Comparison of ENCODE assay signal across 1 cellular context in the genomic region with DNA sequence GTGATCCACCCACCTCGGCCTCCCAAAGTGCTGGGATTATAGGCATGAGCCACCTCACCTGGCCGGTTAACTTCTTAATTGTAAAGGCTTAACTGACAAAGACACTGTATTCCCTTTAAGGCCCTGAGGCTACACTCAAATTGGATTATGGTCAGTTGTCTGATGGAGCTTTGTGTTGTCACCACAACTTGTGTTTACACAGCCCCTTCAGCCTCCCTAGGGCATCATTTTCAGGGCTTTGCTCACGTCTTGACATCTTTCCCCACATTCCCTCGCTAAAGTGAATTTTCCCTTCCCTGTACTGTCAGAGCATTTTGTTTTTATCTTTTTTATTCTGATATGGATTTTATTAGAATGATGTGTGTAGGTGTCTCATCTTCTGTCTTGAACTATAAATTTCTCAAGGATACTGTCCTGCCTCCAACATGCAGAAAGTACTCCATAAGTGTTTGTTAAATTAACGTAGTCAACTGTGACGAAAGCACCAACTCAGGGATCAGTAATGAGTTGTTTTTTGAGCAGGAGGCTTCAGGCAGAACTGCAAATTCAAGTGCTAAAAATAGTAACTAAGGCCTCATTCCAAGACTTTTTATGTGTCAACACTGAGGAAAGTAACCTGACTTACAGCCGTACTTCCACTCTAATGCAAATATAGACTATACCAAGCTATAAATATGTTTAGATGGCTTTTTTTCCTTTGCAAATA.
TF ChIP-seq lines count a peak whose summit lies in the region.

No MANE protein-coding gene starts in this region.

TF ChIP-seq in SK-N-SH, 30 proteins besides CTCF, POLR2A, EP300 and RAD21 (continued from another document):
- TF ChIP-seq REST (IDR thresholded peaks at IDR 0.05; ENCODE audit: low read depth, low read length) (no peak), NFIC (IDR thresholded peaks at IDR 0.05; ENCODE audit: borderline replicate concordance) (no peak), TEAD4 (IDR thresholded peaks at IDR 0.05; ENCODE audit: borderline replicate concordance, insufficient read depth) (no peak), NRF1 (IDR thresholded peaks at IDR 0.05; ENCODE audit: low read depth, low read length) (no peak), EZH2phosphoT487 (IDR thresholded peaks at IDR 0.05; ENCODE audit: borderline replicate concordance, low read depth) (no peak), YY1 (IDR thresholded peaks at IDR 0.05; ENCODE audit: low read depth) (no peak), SIN3A (IDR thresholded peaks at IDR 0.05; ENCODE audit: borderline replicate concordance, low read depth, low read length) (no peak), RCOR1 (IDR thresholded peaks at IDR 0.05; ENCODE audit: low read length) (no peak)
- TF ChIP-seq, protein P1, sequence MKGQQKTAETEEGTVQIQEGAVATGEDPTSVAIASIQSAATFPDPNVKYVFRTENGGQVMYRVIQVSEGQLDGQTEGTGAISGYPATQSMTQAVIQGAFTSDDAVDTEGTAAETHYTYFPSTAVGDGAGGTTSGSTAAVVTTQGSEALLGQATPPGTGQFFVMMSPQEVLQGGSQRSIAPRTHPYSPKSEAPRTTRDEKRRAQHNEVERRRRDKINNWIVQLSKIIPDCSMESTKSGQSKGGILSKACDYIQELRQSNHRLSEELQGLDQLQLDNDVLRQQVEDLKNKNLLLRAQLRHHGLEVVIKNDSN (IDR thresholded peaks at IDR 0.05; ENCODE audit: borderline replicate concordance, low read depth), result no peak
